ENCODE assay signal across 17 cellular contexts in genomic region chr10:1345368-1345767, GRCh38.
DNase-seq lines count a peak whose midpoint lies in the region; ATAC-seq and TF ChIP-seq lines count a peak whose summit lies in the region.
"Had no signal": no experiment of that assay in that cellular context is flagged by ENCODE, and none has a peak within 500 bp of the region (broad histone marks: within the 10 kb centered on the region; RNA-seq: fewer than 3 reads in every experiment).

No MANE protein-coding gene starts in this region.

- POLR2A ChIA-PET in SK-N-SH (lab: Yijun Ruan, JAX) = no interaction called here

- no peak overlapping the region for H3K4ac ChIP-seq in neuronal stem cell (ENCODE audit: low read length)

- no peak for TF ChIP-seq RAD21 in SK-N-SH (IDR thresholded peaks at IDR 0.05; ENCODE audit: low read length)

- H3K4me3 ChIP-seq in SK-N-SH (ENCODE audit: low read depth in 2 of 2, low read length in 1 of 2) (no peak overlapping the region), H7 (ENCODE audit: insufficient read depth, low read depth, low read length) (no peak overlapping the region), neuronal stem cell (ENCODE audit: low read length in 2 of 2) (no peak overlapping the region), upper lobe of right lung (no peak overlapping the region)
- H3K4me3 ChIP-seq: BLaER1, GM12878 had no signal

- intact Hi-C loops in upper lobe of right lung (cut with DNase I) = no loop called here

- H3K9ac ChIP-seq in SK-N-SH (no peak overlapping the region), neuronal stem cell (ENCODE audit: low read depth, low read length, poor library complexity) (no peak overlapping the region)
- H3K9ac ChIP-seq: BLaER1 had no signal

- no peaks in the 10 kb centered on the region for H3K27me3 ChIP-seq in SK-N-SH (ENCODE audit: insufficient read depth)
- no peaks in the 10 kb centered on the region for H3K27me3 ChIP-seq in H7 (ENCODE audit: control insufficient read depth, insufficient read depth, low read length)
- H3K27me3 ChIP-seq in neuronal stem cell (ENCODE audit: control insufficient read depth in 3 of 3, insufficient read depth in 3 of 3, low read depth in 1 of 3, low read length in 3 of 3) = peaks cover 0 to 6% (median 2%) of the 10 kb centered on the region in 3 experiments
- no peaks in the 10 kb centered on the region for H3K27me3 ChIP-seq in upper lobe of right lung
- H3K27me3 ChIP-seq: BLaER1 had no signal

- H3K9me3 ChIP-seq in SK-N-SH = no peaks in the 10 kb centered on the region
- no peaks in the 10 kb centered on the region for H3K9me3 ChIP-seq in neuronal stem cell (replicated peaks in 1 of 2; ENCODE audit: control insufficient read depth in 2 of 2, insufficient read depth in 1 of 2, low read depth in 1 of 2, low read length in 2 of 2)
- H3K9me3 ChIP-seq in upper lobe of right lung = no peaks in the 10 kb centered on the region

- no peak overlapping the region for H3K18ac ChIP-seq in neuronal stem cell (ENCODE audit: low read length)

- no peak overlapping the region for H2BK120ac ChIP-seq in neuronal stem cell (ENCODE audit: low read depth, low read length)

- H2BK5ac ChIP-seq in neuronal stem cell (ENCODE audit: low read length) = no peak overlapping the region

- no peak overlapping the region; a peak in 1 of 4 replicates for H3K27ac ChIP-seq in SK-N-SH (ENCODE audit: low read depth in 2 of 2, low read length in 1 of 2)
- H3K27ac ChIP-seq in neuronal stem cell (replicated peaks; ENCODE audit: low read length) = no peak overlapping the region
- H3K27ac ChIP-seq in upper lobe of right lung = no peak overlapping the region
- H3K27ac ChIP-seq: 22Rv1, BLaER1, HL-60 had no signal

- no peak overlapping the region for H3K4me2 ChIP-seq in SK-N-SH
- H3K4me2 ChIP-seq in neuronal stem cell (ENCODE audit: insufficient read depth, low read length, poor library complexity, severe bottlenecking) = no peak overlapping the region
- H3K4me2 ChIP-seq: BLaER1 had no signal

- no peaks in the 10 kb centered on the region for H3F3A ChIP-seq in SK-N-SH (replicated peaks; ENCODE audit: insufficient read depth)

- peak; percentile 67 for DNase-seq in SK-N-SH
- DNase-seq in H7 = peak; percentile 21
- DNase-seq in neuronal stem cell (ENCODE audit: low spot score) = no peak
- no peak for DNase-seq in upper lobe of right lung
- no peak for DNase-seq in SHP77 treated with DMSO at 0.1 percent for 48 hours (lab: John Stamatoyannopoulos, UW)
- no peak for DNase-seq in kidney glomerular epithelial cell (lab: John Stamatoyannopoulos, UW)
- DNase-seq: CD4-positive, alpha-beta memory T cell; DMS153; DMS79; HFFc6; IMR-90 had no signal

- H3K36me3 ChIP-seq in SK-N-SH (replicated peaks in 1 of 2; ENCODE audit: control insufficient read depth in 1 of 2, insufficient read depth in 2 of 2, low read length in 1 of 2) (no peaks in the 10 kb centered on the region), H7 (replicated peaks; ENCODE audit: control insufficient read depth, insufficient read depth, low read length) (no peaks in the 10 kb centered on the region), neuronal stem cell (replicated peaks in 1 of 2; ENCODE audit: control insufficient read depth in 2 of 2, insufficient read depth in 2 of 2, low read length in 2 of 2) (no peaks in the 10 kb centered on the region), upper lobe of right lung (no peaks in the 10 kb centered on the region)
- H3K36me3 ChIP-seq: BLaER1 had no signal

- H3K79me2 ChIP-seq in SK-N-SH (ENCODE audit: insufficient read depth) = no peaks in the 10 kb centered on the region

- H2AFZ ChIP-seq in SK-N-SH (ENCODE audit: low read depth) = no peak overlapping the region
- H2AFZ ChIP-seq in neuronal stem cell (ENCODE audit: low read length) = no peak overlapping the region

- H3K23ac ChIP-seq in neuronal stem cell (ENCODE audit: low read depth, low read length, poor library complexity) = no peak overlapping the region

- no peak for ATAC-seq in SK-N-SH treated with all-trans-retinoic acid at 6 μM for 48 hours
- peak; percentile 8 for ATAC-seq in upper lobe of right lung
- ATAC-seq: GM12878, HCT116 had no signal

- 8% methylated on average over 4 of the region's 4 CpGs for WGBS in SK-N-SH (ENCODE audit: low lambda C conversion rate)
- WGBS in neuronal stem cell (ENCODE audit: extremely low coverage in 2 of 2, insufficient read length in 2 of 2, insufficient replicate concordance in 1 of 2), 2 donors = no CpG with 5 or more reads among the region's 4 CpGs

- H4K91ac ChIP-seq in neuronal stem cell (ENCODE audit: low read depth, low read length, poor library complexity) = no peak overlapping the region

- no peak for TF ChIP-seq EP300 in SK-N-SH (IDR thresholded peaks at IDR 0.05; ENCODE audit: borderline replicate concordance in 1 of 2, low read depth in 1 of 2, low read length in 1 of 2)

- CTCF ChIA-PET in SK-N-SH (lab: Yijun Ruan, JAX) = no interaction called here

- H3K14ac ChIP-seq in neuronal stem cell (ENCODE audit: low read length) = no peak overlapping the region

- peaks cover 1% of the 10 kb centered on the region for H3K79me1 ChIP-seq in neuronal stem cell (ENCODE audit: low read depth, low read length)

- peak overlapping the region; percentile 40 for H2AK5ac ChIP-seq in neuronal stem cell (ENCODE audit: low read depth, low read length)

- TF ChIP-seq CTCF in SK-N-SH (IDR thresholded peaks at IDR 0.05) (no peak), upper lobe of right lung (IDR thresholded peaks at IDR 0.05) (no peak)

- no peak overlapping the region for H2BK12ac ChIP-seq in neuronal stem cell (ENCODE audit: low read length)

- no peak overlapping the region for H4K8ac ChIP-seq in neuronal stem cell (ENCODE audit: low read depth, low read length)

- H3K4me1 ChIP-seq in SK-N-SH (ENCODE audit: control insufficient read depth in 1 of 2, insufficient read depth in 2 of 2, low read depth in 1 of 2, low read length in 1 of 2) = peaks cover 0 to 15% of the 10 kb centered on the region in 2 experiments; a peak in 1 of 4 replicates
- peaks cover 0 to 6% of the 10 kb centered on the region in 2 donors for H3K4me1 ChIP-seq in neuronal stem cell (ENCODE audit: control insufficient read depth in 2 of 2, insufficient read depth in 1 of 2, low read depth in 1 of 2, low read length in 2 of 2)
- H3K4me1 ChIP-seq in upper lobe of right lung = no peaks in the 10 kb centered on the region

- H4K20me1 ChIP-seq in SK-N-SH (ENCODE audit: insufficient read depth) = no peaks in the 10 kb centered on the region

- no peaks in the 10 kb centered on the region for H3K9me2 ChIP-seq in SK-N-SH

- H2BK15ac ChIP-seq in neuronal stem cell (ENCODE audit: low read length) = no peak overlapping the region

TF ChIP-seq in SK-N-SH, 30 proteins besides CTCF, POLR2A, EP300 and RAD21:
- TF ChIP-seq USF1 (IDR thresholded peaks at IDR 0.05; ENCODE audit: borderline replicate concordance, low read depth) (no peak), SMC3 (IDR thresholded peaks at IDR 0.05; ENCODE audit: low read depth, low read length) (no peak)

TF ChIP-seq in SK-N-SH treated with all-trans-retinoic acid at 6 μM for 48 hours, 23 proteins besides CTCF, POLR2A, EP300 and RAD21:
- TF ChIP-seq ESRRG (CRISPR knock-in tag; IDR thresholded peaks at IDR 0.05) (no peak), ZC3H10 (CRISPR knock-in tag; IDR thresholded peaks at IDR 0.05) (no peak), TOX (CRISPR knock-in tag; IDR thresholded peaks at IDR 0.05; ENCODE audit: borderline replicate concordance) (no peak), PPARA (CRISPR knock-in tag; IDR thresholded peaks at IDR 0.05; ENCODE audit: borderline replicate concordance) (no peak), BACH2 (CRISPR knock-in tag; IDR thresholded peaks at IDR 0.05; ENCODE audit: borderline replicate concordance) (no peak), SNAI2 (CRISPR knock-in tag; IDR thresholded peaks at IDR 0.05) (no peak), TCF4 (CRISPR knock-in tag; IDR thresholded peaks at IDR 0.05; ENCODE audit: borderline replicate concordance) (no peak)
- TF ChIP-seq, protein P1, sequence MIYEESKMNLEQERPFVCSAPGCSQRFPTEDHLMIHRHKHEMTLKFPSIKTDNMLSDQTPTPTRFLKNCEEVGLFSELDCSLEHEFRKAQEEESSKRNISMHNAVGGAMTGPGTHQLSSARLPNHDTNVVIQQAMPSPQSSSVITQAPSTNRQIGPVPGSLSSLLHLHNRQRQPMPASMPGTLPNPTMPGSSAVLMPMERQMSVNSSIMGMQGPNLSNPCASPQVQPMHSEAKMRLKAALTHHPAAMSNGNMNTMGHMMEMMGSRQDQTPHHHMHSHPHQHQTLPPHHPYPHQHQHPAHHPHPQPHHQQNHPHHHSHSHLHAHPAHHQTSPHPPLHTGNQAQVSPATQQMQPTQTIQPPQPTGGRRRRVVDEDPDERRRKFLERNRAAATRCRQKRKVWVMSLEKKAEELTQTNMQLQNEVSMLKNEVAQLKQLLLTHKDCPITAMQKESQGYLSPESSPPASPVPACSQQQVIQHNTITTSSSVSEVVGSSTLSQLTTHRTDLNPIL (CRISPR knock-in tag; IDR thresholded peaks at IDR 0.05; ENCODE audit: low read depth) = no peak
- TF ChIP-seq, protein P2, sequence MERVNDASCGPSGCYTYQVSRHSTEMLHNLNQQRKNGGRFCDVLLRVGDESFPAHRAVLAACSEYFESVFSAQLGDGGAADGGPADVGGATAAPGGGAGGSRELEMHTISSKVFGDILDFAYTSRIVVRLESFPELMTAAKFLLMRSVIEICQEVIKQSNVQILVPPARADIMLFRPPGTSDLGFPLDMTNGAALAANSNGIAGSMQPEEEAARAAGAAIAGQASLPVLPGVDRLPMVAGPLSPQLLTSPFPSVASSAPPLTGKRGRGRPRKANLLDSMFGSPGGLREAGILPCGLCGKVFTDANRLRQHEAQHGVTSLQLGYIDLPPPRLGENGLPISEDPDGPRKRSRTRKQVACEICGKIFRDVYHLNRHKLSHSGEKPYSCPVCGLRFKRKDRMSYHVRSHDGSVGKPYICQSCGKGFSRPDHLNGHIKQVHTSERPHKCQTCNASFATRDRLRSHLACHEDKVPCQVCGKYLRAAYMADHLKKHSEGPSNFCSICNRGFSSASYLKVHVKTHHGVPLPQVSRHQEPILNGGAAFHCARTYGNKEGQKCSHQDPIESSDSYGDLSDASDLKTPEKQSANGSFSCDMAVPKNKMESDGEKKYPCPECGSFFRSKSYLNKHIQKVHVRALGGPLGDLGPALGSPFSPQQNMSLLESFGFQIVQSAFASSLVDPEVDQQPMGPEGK (CRISPR knock-in tag; IDR thresholded peaks at IDR 0.05; ENCODE audit: borderline replicate concordance) = no peak

Comparison
In these comparisons a context has a peak if more than half of its experiments do, and no peak if none do; other contexts are left out.
1. DNase-seq: peak in SK-N-SH (single experiment) and H7 (single experiment); none in neuronal stem cell (single experiment), upper lobe of right lung (single experiment), SHP77 treated with DMSO at 0.1 percent for 48 hours (single experiment) and kidney glomerular epithelial cell (single experiment).